In genomic region chrX:41518127-41518840, GRCh38 we compare ENCODE assay signal across 14 cellular contexts.
DNase-seq lines count a peak whose midpoint lies in the region; ATAC-seq and TF ChIP-seq lines count a peak whose summit lies in the region.
"Had no signal": no experiment of that assay in that cellular context is flagged by ENCODE, and none has a peak within 500 bp of the region (broad histone marks: within the 10 kb centered on the region; RNA-seq: fewer than 3 reads in every experiment).

No MANE protein-coding gene starts in this region.

- peak; percentile 65 for DNase-seq in activated CD8-positive, alpha-beta memory T cell treated with anti-CD3 and anti-CD28 coated beads for 24 hours
- no peak for DNase-seq in activated CD8-positive, alpha-beta memory T cell treated with anti-CD3 and anti-CD28 coated beads, Interleukin-2, amount 50 U/mL, for 48 hours
- peak; percentile 13 for DNase-seq in activated T-cell treated with anti-CD3 and anti-CD28 coated beads, Interleukin-2, amount 50 U/mL, for 4 hours
- peak in 1 of 2 donors; percentile 50 for DNase-seq in stimulated activated effector memory CD8-positive, alpha-beta T cell treated with anti-CD3 and anti-CD28 coated beads, Interleukin-12 subunit alpha, Interleukin-12 subunit beta, amount 100 ng/mL, for 72 hours (ENCODE audit: low spot score in 2 of 2)
- no peak for DNase-seq in brain microvascular endothelial cell
- no peak for DNase-seq in sciatic nerve (ENCODE audit: low spot score)
- no peak for DNase-seq in mesenteric fat pad (ENCODE audit: low spot score)
- DNase-seq: esophagus squamous epithelium, hippocampal formation, SHP77 treated with DMSO at 0.1 percent for 48 hours, trophoblast cell had no signal

- H3K27me3 ChIP-seq in layer of hippocampus (ENCODE audit: control insufficient read depth, insufficient read depth, low read length) (no peaks in the 10 kb centered on the region), brain microvascular endothelial cell (replicated peaks) (no peaks in the 10 kb centered on the region)
- H3K27me3 ChIP-seq: esophagus squamous epithelium had no signal

- peaks cover 19% of the 10 kb centered on the region for H3K4me1 Mint-ChIP-seq in activated T-cell treated with anti-CD3 and anti-CD28 coated beads, Interleukin-2, amount 50 U/mL, for 4 hours (ENCODE audit: low read depth)
- H3K4me1 Mint-ChIP-seq in stimulated activated effector memory CD8-positive, alpha-beta T cell treated with anti-CD3 and anti-CD28 coated beads, Interleukin-12 subunit alpha, Interleukin-12 subunit beta, amount 100 ng/mL, for 72 hours, result peaks cover 32% of the 10 kb centered on the region

- peak; percentile 75 to 82 for ATAC-seq in activated T-cell treated with anti-CD3 and anti-CD28 coated beads, Interleukin-2, amount 50 U/mL, for 4 hours
- ATAC-seq in stimulated activated effector memory CD8-positive, alpha-beta T cell treated with anti-CD3 and anti-CD28 coated beads, Interleukin-12 subunit alpha, Interleukin-12 subunit beta, amount 100 ng/mL, for 72 hours, result peak; percentile 91
- ATAC-seq in sciatic nerve, result no peak

- no peaks in the 10 kb centered on the region for H3K36me3 ChIP-seq in brain microvascular endothelial cell (replicated peaks)

- H3K27ac Mint-ChIP-seq in stimulated activated effector memory CD8-positive, alpha-beta T cell treated with anti-CD3 and anti-CD28 coated beads, Interleukin-12 subunit alpha, Interleukin-12 subunit beta, amount 100 ng/mL, for 72 hours, result peak overlapping the region; percentile 23
- H3K27ac Mint-ChIP-seq: activated naive CD4-positive, alpha-beta T cell treated with anti-CD3 and anti-CD28 coated beads, Interleukin-2, amount 50 U/mL, for 24 hours had no signal

- intact Hi-C loops in sciatic nerve (cut with DNase I), result no loop called here

- no peaks in the 10 kb centered on the region for H3K27me3 Mint-ChIP-seq in activated T-cell treated with anti-CD3 and anti-CD28 coated beads, Interleukin-2, amount 50 U/mL, for 4 hours (ENCODE audit: low read depth)
- H3K27me3 Mint-ChIP-seq: activated naive CD4-positive, alpha-beta T cell treated with anti-CD3 and anti-CD28 coated beads, Interleukin-2, amount 50 U/mL, for 24 hours had no signal

- peaks cover 8% of the 10 kb centered on the region for H3K36me3 Mint-ChIP-seq in activated T-cell treated with anti-CD3 and anti-CD28 coated beads, Interleukin-2, amount 50 U/mL, for 4 hours (ENCODE audit: insufficient read depth)
- peaks cover 14% of the 10 kb centered on the region for H3K36me3 Mint-ChIP-seq in stimulated activated effector memory CD8-positive, alpha-beta T cell treated with anti-CD3 and anti-CD28 coated beads, Interleukin-12 subunit alpha, Interleukin-12 subunit beta, amount 100 ng/mL, for 72 hours
- H3K36me3 Mint-ChIP-seq: activated naive CD4-positive, alpha-beta T cell treated with anti-CD3 and anti-CD28 coated beads, Interleukin-2, amount 50 U/mL, for 24 hours had no signal

- H3K9me3 Mint-ChIP-seq in activated T-cell treated with anti-CD3 and anti-CD28 coated beads, Interleukin-2, amount 50 U/mL, for 4 hours, result no peaks in the 10 kb centered on the region
- H3K9me3 Mint-ChIP-seq in stimulated activated effector memory CD8-positive, alpha-beta T cell treated with anti-CD3 and anti-CD28 coated beads, Interleukin-12 subunit alpha, Interleukin-12 subunit beta, amount 100 ng/mL, for 72 hours, result no peaks in the 10 kb centered on the region
- H3K9me3 Mint-ChIP-seq: activated naive CD4-positive, alpha-beta T cell treated with anti-CD3 and anti-CD28 coated beads, Interleukin-2, amount 50 U/mL, for 24 hours had no signal

- no peak for TF ChIP-seq CTCF in brain microvascular endothelial cell (IDR thresholded peaks at IDR 0.05; ENCODE audit: low read depth, low read length, missing control alignments)

- in situ Hi-C loops in brain microvascular endothelial cell (cut with HindIII; ENCODE audit: low pct_ligation_motif_present, low sequenced_read_pairs), result no loop called here

- H3K4me3 ChIP-seq in brain microvascular endothelial cell (ENCODE audit: low read depth, low read length), result no peak overlapping the region
- H3K4me3 ChIP-seq: coronary artery, esophagus squamous epithelium had no signal

- peak overlapping the region; percentile 52 for H3K27ac ChIP-seq in layer of hippocampus (ENCODE audit: low read depth, low read length)
- no peak overlapping the region for H3K27ac ChIP-seq in brain microvascular endothelial cell
- H3K27ac ChIP-seq: coronary artery, esophagus squamous epithelium had no signal

- no peak overlapping the region for H3K4me3 Mint-ChIP-seq in activated T-cell treated with anti-CD3 and anti-CD28 coated beads, Interleukin-2, amount 50 U/mL, for 4 hours
- H3K4me3 Mint-ChIP-seq in stimulated activated effector memory CD8-positive, alpha-beta T cell treated with anti-CD3 and anti-CD28 coated beads, Interleukin-12 subunit alpha, Interleukin-12 subunit beta, amount 100 ng/mL, for 72 hours, result no peak overlapping the region
- H3K4me3 Mint-ChIP-seq: activated naive CD4-positive, alpha-beta T cell treated with anti-CD3 and anti-CD28 coated beads, Interleukin-2, amount 50 U/mL, for 24 hours had no signal

Comparison
In these comparisons a context has a peak if more than half of its experiments do, and no peak if none do; other contexts are left out.
1. DNase-seq: peak in activated CD8-positive, alpha-beta memory T cell treated with anti-CD3 and anti-CD28 coated beads for 24 hours (single experiment) and activated T-cell treated with anti-CD3 and anti-CD28 coated beads, Interleukin-2, amount 50 U/mL, for 4 hours (single experiment); none in activated CD8-positive, alpha-beta memory T cell treated with anti-CD3 and anti-CD28 coated beads, Interleukin-2, amount 50 U/mL, for 48 hours (single experiment), brain microvascular endothelial cell (single experiment), sciatic nerve (single experiment) and mesenteric fat pad (single experiment).